In the genomic region with DNA sequence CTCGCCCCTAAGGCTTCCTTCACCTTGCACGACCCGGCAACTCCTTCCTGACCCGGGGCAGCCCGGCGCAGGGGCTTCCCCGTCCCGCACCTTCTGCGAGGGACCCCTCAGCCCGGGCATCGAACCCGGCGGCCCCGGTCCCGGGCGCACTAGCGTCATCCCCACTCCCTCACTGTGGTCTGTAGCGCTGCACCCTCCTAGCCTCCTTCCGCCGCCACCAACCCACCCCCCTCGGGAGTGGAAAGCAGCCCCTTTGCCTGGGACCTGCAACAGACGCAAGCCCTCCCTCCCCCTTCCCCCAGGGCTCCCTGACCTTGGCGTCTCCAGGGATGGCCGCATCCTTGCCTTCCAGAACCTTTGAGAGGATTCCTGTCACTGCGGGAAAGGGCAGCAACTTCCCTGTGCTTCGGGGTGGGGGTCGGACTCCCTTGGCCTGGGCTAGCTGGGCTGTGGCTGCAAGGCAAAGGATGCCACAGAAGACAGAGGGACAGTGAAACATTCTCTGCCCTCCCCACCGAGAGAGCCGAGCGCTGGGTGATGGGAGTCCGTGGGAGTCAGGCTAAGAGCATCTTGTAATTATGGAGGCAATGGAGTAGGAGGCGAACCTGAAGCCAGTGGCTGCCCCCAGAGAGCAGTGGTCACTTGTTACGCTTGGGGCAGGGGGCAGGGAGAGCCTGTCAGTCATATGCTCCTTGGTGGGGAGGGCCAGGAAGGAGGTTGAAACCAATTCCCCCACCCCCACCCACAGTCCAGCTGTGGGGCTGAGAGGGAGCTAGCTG, we compare ENCODE assay signal across 8 cellular contexts. TPM values are rescaled to one million over a fixed set of nuclear protein-coding genes. Genes with fewer than 3 reads are reported as not detected.
DNase-seq lines count a peak whose midpoint lies in the region; ATAC-seq, FAIRE-seq and TF ChIP-seq lines count a peak whose summit lies in the region.

No MANE protein-coding gene starts in this region.

- H2AFZ ChIP-seq in GM23338 = peak overlapping the region; percentile 47; the same call in 1 of the 2 replicates

- no peak for FAIRE-seq in kidney (lab: Jason Lieb, UNC)

- H3K36me3 ChIP-seq in BE2C = peaks cover 14% of the 10 kb centered on the region
- H3K36me3 ChIP-seq in GM23338 (ENCODE audit: insufficient read depth) = no peaks in the 10 kb centered on the region
- peaks cover 36% of the 10 kb centered on the region for H3K36me3 ChIP-seq in thymus (ENCODE audit: control insufficient read depth, insufficient read depth)
- peaks cover 14 to 26% of the 10 kb centered on the region in 2 donors for H3K36me3 ChIP-seq in kidney (ENCODE audit: control insufficient read depth in 1 of 2, insufficient read depth in 2 of 2, low read length in 2 of 2)

- WGBS in thymus = 7% methylated on average over 33 of the region's 33 CpGs

- H4K20me1 ChIP-seq in GM23338 (replicated peaks; ENCODE audit: insufficient read depth) = peaks cover 7% of the 10 kb centered on the region; the same call in 1 of the 2 replicates

- DNase-seq in BE2C (no peak), GM23338 (ENCODE audit: low spot score) (peak; percentile 51), kidney (no peak), KBM-7 (no peak)

- no peak for TF ChIP-seq CTCF in BE2C (IDR thresholded peaks at IDR 0.05; ENCODE audit: low read depth, low read length)
- no peak for TF ChIP-seq CTCF in GM23338 (conservative IDR thresholded peaks at IDR 0.05; ENCODE audit: low read depth in 2 of 2)
- no peak for TF ChIP-seq CTCF in kidney (IDR thresholded peaks at IDR 0.05; ENCODE audit: borderline replicate concordance, extremely low read depth, insufficient read depth)

- no peaks in the 10 kb centered on the region; the same call in 2 of the 3 replicates for H3K9me3 Mint-ChIP-seq in GM23338

- H3K4me1 ChIP-seq in BE2C (peaks cover 3% of the 10 kb centered on the region; the same call in 1 of the 2 replicates), GM23338 (ENCODE audit: insufficient read depth) (peaks cover 6% of the 10 kb centered on the region), thymus (ENCODE audit: control insufficient read depth, insufficient read depth, low read length) (peaks cover 7% of the 10 kb centered on the region), kidney (ENCODE audit: control insufficient read depth in 1 of 2, insufficient read depth in 1 of 2, low read depth in 1 of 2, low read length in 2 of 2) (peaks cover 0 to 10% of the 10 kb centered on the region in 2 donors)

- no peak overlapping the region for H3K27ac Mint-ChIP-seq in GM23338

- H3F3A ChIP-seq in GM23338 (replicated peaks; ENCODE audit: low read depth) = no peaks in the 10 kb centered on the region

- ATAC-seq in GM23338 (peak; percentile 29), HG02938 (IDR thresholded peaks at IDR 0.05; ENCODE audit: unreplicated experiment) (no peak)

- H3K79me2 ChIP-seq in GM23338 (replicated peaks; ENCODE audit: insufficient read depth) = no peaks in the 10 kb centered on the region

- H3K9ac ChIP-seq in kidney (ENCODE audit: low read length in 2 of 2) = no peak overlapping the region

- H3K36me3 Mint-ChIP-seq in GM23338 (ENCODE audit: low read depth) = peaks cover 55% of the 10 kb centered on the region

- H3K27ac ChIP-seq in GM23338 (ENCODE audit: low read depth) = no peak overlapping the region
- H3K27ac ChIP-seq in angular gyrus (ENCODE audit: low read depth, low read length) = peak overlapping the region; percentile 73
- H3K27ac ChIP-seq in layer of hippocampus (ENCODE audit: low read depth, low read length) = peak overlapping the region; percentile 57
- no peak overlapping the region for H3K27ac ChIP-seq in thymus (ENCODE audit: low read depth)
- no peak overlapping the region for H3K27ac ChIP-seq in kidney (ENCODE audit: low read depth in 2 of 2, low read length in 2 of 2)

- H3K27me3 ChIP-seq in BE2C = no peaks in the 10 kb centered on the region
- H3K27me3 ChIP-seq in GM23338 (ENCODE audit: insufficient read depth) = peaks cover 10% of the 10 kb centered on the region; the same call in 1 of the 2 replicates
- no peaks in the 10 kb centered on the region for H3K27me3 ChIP-seq in layer of hippocampus (ENCODE audit: control insufficient read depth, insufficient read depth, low read length)
- peaks cover 18% of the 10 kb centered on the region for H3K27me3 ChIP-seq in thymus (ENCODE audit: control insufficient read depth, insufficient read depth)

- peaks cover 20% of the 10 kb centered on the region for H3K4me1 Mint-ChIP-seq in GM23338

- intact Hi-C loops in kidney (cut with DNase I) = no loop called here

- no peaks in the 10 kb centered on the region for H3K9me3 ChIP-seq in BE2C
- no peaks in the 10 kb centered on the region for H3K9me3 ChIP-seq in thymus (ENCODE audit: control insufficient read depth)
- H3K9me3 ChIP-seq in kidney (ENCODE audit: control insufficient read depth in 1 of 2, low read length in 2 of 2) = no peaks in the 10 kb centered on the region

- in situ Hi-C loops in KBM-7 (cut with MboI; ENCODE audit: low pct_unique_long_range_greater_than_20kb, low sequenced_read_pairs) = no loop called here

- peaks cover 15% of the 10 kb centered on the region for H3K27me3 Mint-ChIP-seq in GM23338 (ENCODE audit: insufficient read depth, low read depth, poor library complexity)

- no peaks in the 10 kb centered on the region for H3K9me2 ChIP-seq in GM23338 (ENCODE audit: insufficient read depth)

- peak overlapping the region; percentile 70 for H3K4me3 ChIP-seq in BE2C (ENCODE audit: low read depth, low read length)
- H3K4me3 ChIP-seq in GM23338 = peak overlapping the region; percentile 91
- H3K4me3 ChIP-seq in thymus (ENCODE audit: low read length) = peak overlapping the region; percentile 49
- H3K4me3 ChIP-seq in kidney (ENCODE audit: low read length in 2 of 2) = peak overlapping the region in 1 of 2 donors; percentile 48

- H3K4me2 ChIP-seq in GM23338 = peak overlapping the region; percentile 90

- H3K4me3 Mint-ChIP-seq in GM23338 = peak overlapping the region; percentile 91

TF ChIP-seq in GM23338, 12 proteins besides CTCF, POLR2A, EP300 and RAD21 (continues in another document):
- TF ChIP-seq POLR2AphosphoS5 (IDR thresholded peaks at IDR 0.05; ENCODE audit: low read depth) (no peak), ZNF114 (CRISPR knock-in tag; IDR thresholded peaks at IDR 0.05) (no peak)

RNA-seq across cellular contexts. Expression of a gene that starts 0.8 kb away (rescaled TPM):
- 365 TPM for polyA plus RNA-seq in BE2C (2012; ENCODE audit: insufficient read depth, insufficient read length, low read depth)
- total RNA-seq in GM23338 (2014; rRNA removed; shearing (Covaris generic)) = 51.9 and 96.6 TPM in 2 replicates
- 36.2 and 38.5 TPM in 2 replicates for polyA plus RNA-seq in GM23338 (2016; fragmentation: Nextera tagmentation; extraction: Ambion mirVana)
- 5.7 TPM for polyA plus RNA-seq in thymus
- total RNA-seq in kidney = 19.1 TPM
- 17.2 TPM for polyA plus RNA-seq in kidney (ENCODE audit: insufficient read depth, low read depth, low replicate concordance)

RNA-seq across cellular contexts. Expression of a gene that starts 11.1 kb away (rescaled TPM):
- 44.4 TPM for polyA plus RNA-seq in BE2C (2012; ENCODE audit: insufficient read depth, insufficient read length, low read depth)
- total RNA-seq in GM23338 (2014; rRNA removed; shearing (Covaris generic)) = 12.1 and 17.7 TPM in 2 replicates
- polyA plus RNA-seq in GM23338 (2016; fragmentation: Nextera tagmentation; extraction: Ambion mirVana) = 17.4 TPM in 2 replicates
- polyA plus RNA-seq in thymus = 58.1 TPM
- total RNA-seq in kidney = 130 TPM
- polyA plus RNA-seq in kidney (ENCODE audit: insufficient read depth, low read depth, low replicate concordance) = 139 TPM

RNA-seq across cellular contexts. Expression of a gene that starts 18.7 kb away (rescaled TPM):
- 213 TPM for polyA plus RNA-seq in BE2C (2012; ENCODE audit: insufficient read depth, insufficient read length, low read depth)
- total RNA-seq in GM23338 (2014; rRNA removed; shearing (Covaris generic)) = 134 and 161 TPM in 2 replicates
- polyA plus RNA-seq in GM23338 (2016; fragmentation: Nextera tagmentation; extraction: Ambion mirVana) (153 and 186 TPM in 2 replicates), thymus (49.2 TPM), kidney (ENCODE audit: insufficient read depth, low read depth, low replicate concordance) (70.7 TPM)
- 72.1 TPM for total RNA-seq in kidney

RNA-seq across cellular contexts. Expression of a gene that starts 26.9 kb away (rescaled TPM):
- polyA plus RNA-seq in BE2C (2012; ENCODE audit: insufficient read depth, insufficient read length, low read depth) = not detected
- total RNA-seq in GM23338 (2014; rRNA removed; shearing (Covaris generic)) = 15.8 and 18.9 TPM in 2 replicates
- 14.2 and 16.7 TPM in 2 replicates for polyA plus RNA-seq in GM23338 (2016; fragmentation: Nextera tagmentation; extraction: Ambion mirVana)
- 37.5 TPM for polyA plus RNA-seq in thymus
- 27.0 TPM for total RNA-seq in kidney
- 26.6 TPM for polyA plus RNA-seq in kidney (ENCODE audit: insufficient read depth, low read depth, low replicate concordance)

RNA-seq across cellular contexts. Expression of a gene that starts 46.4 kb away (rescaled TPM):
- polyA plus RNA-seq in BE2C (2012; ENCODE audit: insufficient read depth, insufficient read length, low read depth) = not detected
- 0.49 and 1.9 TPM in 2 replicates for total RNA-seq in GM23338 (2014; rRNA removed; shearing (Covaris generic))
- polyA plus RNA-seq in GM23338 (2016; fragmentation: Nextera tagmentation; extraction: Ambion mirVana) (not detected in 2 replicates), thymus (74.1 TPM), kidney (ENCODE audit: insufficient read depth, low read depth, low replicate concordance) (0.24 TPM)
- total RNA-seq in kidney = 6.7 TPM

Comparison
In these comparisons a context has a peak if more than half of its experiments do, and no peak if none do; other contexts are left out.
1. H3K27ac ChIP-seq: peak in angular gyrus (single experiment) and layer of hippocampus (single experiment); none in GM23338 (single experiment), thymus (single experiment) and kidney (0 of 2).